Comparison of ENCODE assay signal across 8 cellular contexts in the genomic region with DNA sequence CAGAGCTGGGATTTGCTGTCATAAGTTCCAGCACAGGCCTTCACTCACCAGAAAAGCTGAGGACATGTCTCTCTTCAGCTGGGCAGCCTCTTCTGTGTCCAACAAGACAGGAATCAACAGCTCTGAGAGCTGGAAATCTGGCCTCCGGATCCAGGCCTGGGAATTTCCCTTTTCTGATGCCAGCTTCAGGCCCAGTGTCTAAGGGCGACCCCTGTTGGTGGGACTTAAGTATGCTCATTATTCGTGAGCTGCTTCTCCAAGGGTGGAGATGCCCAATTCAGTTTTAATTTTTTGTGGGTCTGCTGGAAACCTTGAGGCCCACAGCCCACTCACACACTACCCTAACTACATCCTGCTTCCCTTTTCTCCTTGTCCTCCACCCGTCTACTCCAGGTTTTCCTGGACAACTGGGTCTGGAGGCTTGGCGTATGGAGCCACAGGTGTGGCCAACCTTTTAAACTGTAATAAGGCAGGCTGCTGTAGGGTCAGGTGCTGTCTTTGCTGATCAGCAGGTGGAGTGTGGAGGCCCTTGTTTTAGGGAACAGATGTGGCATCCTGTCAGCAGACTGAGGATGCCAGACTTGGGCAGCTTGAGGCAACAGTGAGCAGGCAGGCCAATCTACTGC. TPM values are rescaled to one million over a fixed set of nuclear protein-coding genes. Genes with fewer than 3 reads are reported as not detected.
DNase-seq lines count a peak whose midpoint lies in the region; ATAC-seq and TF ChIP-seq lines count a peak whose summit lies in the region.

No MANE protein-coding gene starts in this region.

- peak overlapping the region; percentile 44 for H3K9ac ChIP-seq in GM23248

- peaks cover 50% of the 10 kb centered on the region for H3F3A ChIP-seq in GM23248 (ENCODE audit: insufficient read depth)

- H3K9me2 ChIP-seq in GM23248 (ENCODE audit: insufficient read depth), result no peaks in the 10 kb centered on the region

- H3K4me2 ChIP-seq in GM23248 (ENCODE audit: unreplicated experiment), result peak overlapping the region; percentile 51

- POLR2A ChIA-PET in AG04450 (lab: Yijun Ruan, JAX), result interaction anchor here (0.6 to 1.4 kb wide), 2 partner anchors 8 to 13 kb away, joined by 3 to 5 read pairs; no protein-coding TSS in a partner anchor

- peaks cover 6% of the 10 kb centered on the region; the same call in 1 of the 2 replicates for H3K36me3 ChIP-seq in GM23248 (ENCODE audit: low read depth)
- no peaks in the 10 kb centered on the region for H3K36me3 ChIP-seq in mucosa of descending colon (ENCODE audit: low read depth)

- H3K4me1 ChIP-seq in GM23248 (ENCODE audit: insufficient read depth), result peaks cover 34% of the 10 kb centered on the region
- peaks cover 19% of the 10 kb centered on the region for H3K4me1 ChIP-seq in mucosa of descending colon (ENCODE audit: low read depth)

- 0 out of 2 replicates have a peak, but pooled peaks cover 4% of the 10 kb centered on the region for H4K20me1 ChIP-seq in GM23248 (ENCODE audit: insufficient read depth)

- intact Hi-C loops in mucosa of descending colon (cut with DNase I, micrococcal nuclease), result loop anchor here (5.0 kb wide), 2 partner anchors 196 to 209 kb away; no protein-coding TSS in a partner anchor

- peak; percentile 48 for DNase-seq in AG04450 (ENCODE audit: low read depth, low spot score)
- DNase-seq in GM23248, result peak; percentile 81
- DNase-seq in NCI-H748 (lab: John Stamatoyannopoulos, UW; ENCODE audit: unreplicated experiment), result peak; percentile 68
- peak; percentile 23 to 54 (median 23) for DNase-seq in activated CD8-positive, alpha-beta memory T cell treated with anti-CD3 and anti-CD28 coated beads for 48 hours (ENCODE audit: low read depth in 2 of 3, low spot score in 2 of 3)
- DNase-seq in epidermal melanocyte (ENCODE audit: insufficient read length, low spot score), result peak; percentile 47
- DNase-seq in mucosa of descending colon, result peak in 2 of 3 donors; percentile 68 to 91
- DNase-seq in stimulated activated CD8-positive, alpha-beta memory T cell treated with anti-CD3 and anti-CD28 coated beads, Interleukin-4, amount 100 ng/mL, for 48 hours, result peak; percentile 80
- DNase-seq in NOMO-1 treated with DMSO at 0.1 percent for 48 hours (lab: John Stamatoyannopoulos, UW; ENCODE audit: unreplicated experiment), result no peak

- in situ Hi-C loops in GM23248 (cut with MboI), result loop anchor here (10.0 kb wide), 1 partner anchor 212 kb away; no protein-coding TSS in a partner anchor

- peak overlapping the region; percentile 52; the same call in 1 of the 2 replicates for H2AFZ ChIP-seq in GM23248

- no peak overlapping the region for H3K4me3 ChIP-seq in AG04450 (ENCODE audit: low read depth, low read length)
- no peak overlapping the region for H3K4me3 ChIP-seq in GM23248
- H3K4me3 ChIP-seq in mucosa of descending colon, result no peak overlapping the region

- peaks cover 9% of the 10 kb centered on the region for H3K9me3 ChIP-seq in AG04450 (ENCODE audit: control insufficient read depth, insufficient read depth, low read length)
- no peaks in the 10 kb centered on the region for H3K9me3 ChIP-seq in GM23248 (ENCODE audit: low read depth)
- H3K9me3 ChIP-seq in mucosa of descending colon, result no peaks in the 10 kb centered on the region

- TF ChIP-seq CTCF in AG04450 (IDR thresholded peaks at IDR 0.05; ENCODE audit: low read depth, low read length), result peak; percentile 75
- peak; percentile 48 for TF ChIP-seq CTCF in mucosa of descending colon (IDR thresholded peaks at IDR 0.05)

- H3K27me3 ChIP-seq in AG04450 (ENCODE audit: control insufficient read depth, insufficient read depth, low read length) (no peaks in the 10 kb centered on the region), GM23248 (replicated peaks; ENCODE audit: insufficient read depth) (no peaks in the 10 kb centered on the region)

- WGBS in GM23248 (ENCODE audit: low coverage in 1 of 2, low lambda C conversion rate in 2 of 2, missing lambda C conversion rate in 2 of 2), 2 experiments, result 42 to 56% methylated on average over 5 of the region's 5 CpGs

- H3K27ac ChIP-seq in AG04450 (ENCODE audit: low read depth, low read length), result peak overlapping the region; percentile 52
- H3K27ac ChIP-seq in GM23248, result peak overlapping the region; percentile 76

- peak; percentile 65 for ATAC-seq in mucosa of descending colon

- peaks cover 14% of the 10 kb centered on the region; the same call in 1 of the 2 replicates for H3K79me2 ChIP-seq in GM23248 (ENCODE audit: insufficient read depth)

- CTCF ChIA-PET in AG04450 (lab: Charles Lee), result interaction anchor here (0.6 to 7.0 kb wide), 27 partner anchors 9 to 369 kb away, joined by 3 to 169 read pairs (median 4); partner anchors contain the start of gene ABHD17C

RNA-seq across cellular contexts. Expression of gene CEMIP, which starts 2.6 kb away (rescaled TPM):
- polyA plus RNA-seq in AG04450 (2011; rRNA removed) (221 and 231 TPM in 2 replicates), GM23248 (2016; fragmentation: Nextera tagmentation; extraction: Ambion mirVana) (134 and 137 TPM in 2 replicates)
- polyA minus RNA-seq in AG04450 (2011; rRNA and poly(A)+ RNA removed), result 230 and 317 TPM in 2 replicates
- total RNA-seq in GM23248 (2014; rRNA removed; shearing (Covaris generic)), result 213 and 232 TPM in 2 replicates
- total RNA-seq in mucosa of descending colon, result 1 to 10 TPM in 2 of 3 donors, under 1 TPM in 1; 0.63 to 2.2 (median 1.4) TPM

Comparison
In these comparisons a context has a peak if more than half of its experiments do, and no peak if none do; other contexts are left out.
1. RNA of gene CEMIP, which starts 2.6 kb away (total RNA-seq): 213 to 232 TPM in GM23248; 0.63 to 2.2 TPM in mucosa of descending colon; every median in the first group is over 10 times any median in the second.